In the genomic region with DNA sequence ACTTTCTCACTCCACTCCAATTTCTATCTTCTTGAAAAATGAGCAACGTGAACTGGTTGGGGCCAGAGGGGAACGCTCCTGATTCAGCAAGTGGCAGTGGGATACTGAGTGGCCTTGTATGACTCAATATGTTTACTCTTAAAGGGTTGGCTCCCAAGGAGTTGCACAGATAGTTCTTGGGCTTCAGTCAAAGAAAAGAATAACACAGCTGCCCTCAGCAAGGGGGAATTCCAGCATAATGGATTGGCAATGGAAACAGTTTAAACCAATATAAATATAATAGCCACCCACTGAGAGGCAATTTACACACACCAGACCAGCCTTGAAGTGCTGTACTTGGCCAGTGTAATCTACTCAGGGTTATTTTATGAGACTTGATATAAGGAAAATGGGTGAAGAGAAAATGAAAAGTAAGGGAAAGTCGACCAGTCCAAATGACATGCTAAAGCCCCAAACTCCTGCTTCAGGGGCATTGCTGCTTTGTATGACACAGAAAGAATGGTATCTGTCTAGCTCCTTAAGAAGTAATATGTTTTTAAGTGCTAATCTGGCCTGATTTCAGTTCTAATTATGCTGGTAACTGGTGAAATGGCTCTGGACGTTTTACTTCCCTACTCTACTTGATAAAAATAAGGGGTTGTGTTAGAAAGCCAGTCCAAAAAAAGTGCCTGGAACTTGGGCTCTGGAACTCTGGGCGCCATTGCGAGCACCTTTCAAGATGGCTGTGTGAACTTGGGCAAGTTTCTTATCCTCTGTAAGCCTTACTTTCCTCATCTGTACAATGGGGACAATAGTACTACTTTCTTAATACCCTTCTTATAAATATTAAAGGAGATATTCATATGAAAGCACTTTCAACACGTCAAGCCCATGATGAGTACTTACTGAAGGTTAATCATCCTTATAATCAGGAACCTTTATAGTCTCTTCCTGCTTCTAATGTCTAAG, we compare ENCODE assay signal across 10 cellular contexts.
DNase-seq lines count a peak whose midpoint lies in the region; ATAC-seq and TF ChIP-seq lines count a peak whose summit lies in the region.
"Had no signal": no experiment of that assay in that cellular context is flagged by ENCODE, and none has a peak within 500 bp of the region (broad histone marks: within the 10 kb centered on the region; RNA-seq: fewer than 3 reads in every experiment).

No MANE protein-coding gene starts in this region.

- DNase-seq in A172 (ENCODE audit: low spot score) (peak; percentile 57), NCI-H1417 (lab: John Stamatoyannopoulos, UW) (peak; percentile 32 to 82 (median 55)), chondrocyte (ENCODE audit: low spot score) (no peak), left lung (no peak), NCI-H1930 (lab: John Stamatoyannopoulos, UW) (no peak)
- no peak for DNase-seq in activated T-cell treated with anti-CD3 and anti-CD28 coated beads, Interleukin-2, amount 50 U/mL, for 72 hours
- no peak for DNase-seq in activated CD4-positive, alpha-beta T cell treated with anti-CD3 and anti-CD28 coated beads, Interleukin-2, amount 50 U/mL, for 48 hours
- DNase-seq: activated CD4-positive, CD25-positive, alpha-beta regulatory T cell had no signal

- intact Hi-C loops in left lung (cut with DNase I) = no loop called here

- H3K9me3 ChIP-seq in left lung = peaks cover 0 to 8% of the 10 kb centered on the region in 2 donors

- ATAC-seq in left lung (peak; percentile 74), HG02973 (IDR thresholded peaks at IDR 0.05; ENCODE audit: unreplicated experiment) (no peak)
- ATAC-seq in activated T-cell treated with anti-CD3 and anti-CD28 coated beads, Interleukin-2, amount 50 U/mL, for 72 hours (replicated peaks in 1 of 2) = no peak
- ATAC-seq: activated naive CD4-positive, alpha-beta T cell treated with anti-CD3 and anti-CD28 coated beads, Interleukin-2, amount 50 U/mL, for 72 hours had no signal

- H3K27ac ChIP-seq in left lung = no peak overlapping the region

- TF ChIP-seq CTCF in chondrocyte (IDR thresholded peaks at IDR 0.05) (no peak), left lung (IDR thresholded peaks at IDR 0.05) (no peak)

- no peak overlapping the region for H3K4me3 Mint-ChIP-seq in chondrocyte (ENCODE audit: unreplicated experiment)
- H3K4me3 Mint-ChIP-seq in activated T-cell treated with anti-CD3 and anti-CD28 coated beads, Interleukin-2, amount 50 U/mL, for 72 hours = no peak overlapping the region

- no peaks in the 10 kb centered on the region for H3K4me1 ChIP-seq in left lung

- peaks cover 44% of the 10 kb centered on the region for H3K4me1 Mint-ChIP-seq in chondrocyte (ENCODE audit: low read depth)
- H3K4me1 Mint-ChIP-seq in activated T-cell treated with anti-CD3 and anti-CD28 coated beads, Interleukin-2, amount 50 U/mL, for 72 hours (ENCODE audit: low read depth) = no peaks in the 10 kb centered on the region

- no peak overlapping the region for H3K4me3 ChIP-seq in left lung

- peaks cover 15% of the 10 kb centered on the region for H3K9me3 Mint-ChIP-seq in chondrocyte (ENCODE audit: low read depth)
- H3K9me3 Mint-ChIP-seq in activated T-cell treated with anti-CD3 and anti-CD28 coated beads, Interleukin-2, amount 50 U/mL, for 72 hours = peaks cover 0 to 4% of the 10 kb centered on the region in 2 donors
- H3K9me3 Mint-ChIP-seq: activated naive CD4-positive, alpha-beta T cell treated with anti-CD3 and anti-CD28 coated beads, Interleukin-2, amount 50 U/mL, for 72 hours had no signal

- H3K27me3 Mint-ChIP-seq in chondrocyte (ENCODE audit: low read depth) = no peaks in the 10 kb centered on the region
- no peaks in the 10 kb centered on the region for H3K27me3 Mint-ChIP-seq in activated T-cell treated with anti-CD3 and anti-CD28 coated beads, Interleukin-2, amount 50 U/mL, for 72 hours (ENCODE audit: low read depth)

- H3K36me3 ChIP-seq in left lung = no peaks in the 10 kb centered on the region

- peak overlapping the region; percentile 94 for H3K27ac Mint-ChIP-seq in chondrocyte (ENCODE audit: unreplicated experiment)
- H3K27ac Mint-ChIP-seq in activated T-cell treated with anti-CD3 and anti-CD28 coated beads, Interleukin-2, amount 50 U/mL, for 72 hours = no peak overlapping the region
- H3K27ac Mint-ChIP-seq: activated naive CD4-positive, alpha-beta T cell treated with anti-CD3 and anti-CD28 coated beads, Interleukin-2, amount 50 U/mL, for 72 hours had no signal

- no peaks in the 10 kb centered on the region for H3K27me3 ChIP-seq in left lung

- peaks cover 8% of the 10 kb centered on the region for H3K36me3 Mint-ChIP-seq in chondrocyte (ENCODE audit: low read depth)
- no peaks in the 10 kb centered on the region for H3K36me3 Mint-ChIP-seq in activated T-cell treated with anti-CD3 and anti-CD28 coated beads, Interleukin-2, amount 50 U/mL, for 72 hours (ENCODE audit: insufficient read depth in 2 of 2)
- H3K36me3 Mint-ChIP-seq: activated naive CD4-positive, alpha-beta T cell treated with anti-CD3 and anti-CD28 coated beads, Interleukin-2, amount 50 U/mL, for 72 hours had no signal

Comparison
In these comparisons a context has a peak if more than half of its experiments do, and no peak if none do; other contexts are left out.
1. DNase-seq: peak in A172 (single experiment) and NCI-H1417 (3 of 3); none in chondrocyte (single experiment), left lung (0 of 2), activated T-cell treated with anti-CD3 and anti-CD28 coated beads, Interleukin-2, amount 50 U/mL, for 72 hours (0 of 2), activated CD4-positive, alpha-beta T cell treated with anti-CD3 and anti-CD28 coated beads, Interleukin-2, amount 50 U/mL, for 48 hours (0 of 2) and NCI-H1930 (0 of 2).